Comparison of ENCODE assay signal across 2 cellular contexts in the genomic region with DNA sequence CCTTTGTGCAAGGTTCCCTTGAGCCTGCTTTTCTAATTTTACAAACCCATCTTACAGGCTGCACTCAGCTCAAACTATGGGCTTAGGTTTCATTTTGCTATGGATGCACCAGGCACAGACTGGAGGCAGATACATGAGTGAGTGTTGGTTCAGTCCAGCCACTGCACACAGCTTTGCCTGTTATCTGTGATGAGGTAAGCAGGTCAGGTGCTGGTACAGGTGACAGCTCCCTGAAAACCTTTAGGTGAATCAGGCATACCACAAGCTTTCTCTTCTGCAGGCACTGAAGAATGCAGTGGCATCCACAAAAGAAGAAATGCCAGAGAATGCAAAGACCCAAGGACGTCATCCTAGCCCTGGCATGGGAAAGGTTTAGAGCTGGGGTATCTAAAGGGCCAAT. TPM values are rescaled to one million over a fixed set of nuclear protein-coding genes. Genes with fewer than 3 reads are reported as not detected.
"Had no signal": no experiment of that assay in that cellular context is flagged by ENCODE, and none has a peak within 500 bp of the region (broad histone marks: within the 10 kb centered on the region; RNA-seq: fewer than 3 reads in every experiment).

No MANE protein-coding gene starts in this region.

RNA-seq across cellular contexts. Expression of a gene that starts 3.3 kb away (rescaled TPM):
- total RNA-seq: G401, GM12878 had no signal
- polyA plus RNA-seq: GM12878 had no signal
